Comparison of ENCODE assay signal across 8 cellular contexts in genomic region chr11:57131080-57131790, GRCh38. TPM values are rescaled to one million over a fixed set of nuclear protein-coding genes. Genes with fewer than 3 reads are reported as not detected.
DNase-seq lines count a peak whose midpoint lies in the region; ATAC-seq and TF ChIP-seq lines count a peak whose summit lies in the region.

No MANE protein-coding gene starts in this region.

- H3K36me3 Mint-ChIP-seq in CD8-positive, alpha-beta T cell: no peaks in the 10 kb centered on the region

- H3K27ac ChIP-seq in body of pancreas (no peak overlapping the region), left lung (no peak overlapping the region)
- H3K27ac ChIP-seq in CD8-positive, alpha-beta T cell (ENCODE audit: low read depth, low read length): no peak overlapping the region

- H3K9me3 ChIP-seq in body of pancreas (no peaks in the 10 kb centered on the region), left lung (no peaks in the 10 kb centered on the region)
- no peaks in the 10 kb centered on the region for H3K9me3 ChIP-seq in CD8-positive, alpha-beta T cell (ENCODE audit: low read length)

- H3K4me3 ChIP-seq in body of pancreas (no peak overlapping the region), left lung (no peak overlapping the region)
- H3K4me3 ChIP-seq in CD8-positive, alpha-beta T cell (ENCODE audit: low read depth, low read length): no peak overlapping the region

- intact Hi-C loops in body of pancreas (cut with DNase I) (no loop called here), left lung (cut with DNase I) (no loop called here)
- intact Hi-C loops in CD8-positive, alpha-beta T cell (cut with DNase I, micrococcal nuclease): no loop called here

- no peaks in the 10 kb centered on the region for H3K9me3 Mint-ChIP-seq in CD8-positive, alpha-beta T cell

- CTCF ChIA-PET in CD8-positive, alpha-beta T cell (lab: Charles Lee): no interaction called here

- H3K4me1 ChIP-seq in body of pancreas: no peaks in the 10 kb centered on the region
- peaks cover 0 to 3% of the 10 kb centered on the region in 2 donors for H3K4me1 ChIP-seq in left lung
- no peaks in the 10 kb centered on the region for H3K4me1 ChIP-seq in CD8-positive, alpha-beta T cell (ENCODE audit: insufficient read depth, low read length)

- DNase-seq in AG09319 (ENCODE audit: extremely low read depth, low read depth) (no peak), HuH-7 (ENCODE audit: low spot score) (peak; percentile 83), body of pancreas (peak; percentile 20 to 44 (median 25)), left lung (no peak), DMS114 treated with DMSO at 0.1 percent for 48 hours (lab: John Stamatoyannopoulos, UW; ENCODE audit: unreplicated experiment) (no peak)
- DNase-seq in CD8-positive, alpha-beta T cell: no peak

- H3K4me3 Mint-ChIP-seq in CD8-positive, alpha-beta T cell: no peak overlapping the region

- H3K27ac Mint-ChIP-seq in CD8-positive, alpha-beta T cell: no peak overlapping the region

- TF ChIP-seq POLR2A in body of pancreas (IDR thresholded peaks at IDR 0.05): no peak

- H3K27me3 ChIP-seq in body of pancreas (peaks cover 0 to 6% of the 10 kb centered on the region in 2 donors), left lung (no peaks in the 10 kb centered on the region)
- no peaks in the 10 kb centered on the region for H3K27me3 ChIP-seq in CD8-positive, alpha-beta T cell (ENCODE audit: insufficient read depth, low read length)

- 57 to 59% methylated on average over 8 of the region's 8 CpGs for WGBS in body of pancreas, 2 donors

- POLR2A ChIA-PET in CD8-positive, alpha-beta T cell (lab: Charles Lee): no interaction called here

- H3K4me1 Mint-ChIP-seq in CD8-positive, alpha-beta T cell (ENCODE audit: low read depth): no peaks in the 10 kb centered on the region

- no peak for ATAC-seq in body of pancreas
- peak; percentile 93 for ATAC-seq in left lung
- no peak for ATAC-seq in CD8-positive, alpha-beta T cell
- ATAC-seq in HG03139 (IDR thresholded peaks at IDR 0.05; ENCODE audit: unreplicated experiment): no peak
- ATAC-seq in HG02610 (IDR thresholded peaks at IDR 0.05; ENCODE audit: unreplicated experiment): no peak

- peak; percentile 59 for TF ChIP-seq CTCF in AG09319 (IDR thresholded peaks at IDR 0.05; ENCODE audit: low read depth, low read length)
- peak in 6 of 7 experiments; percentile 28 to 63 (median 53) for TF ChIP-seq CTCF in body of pancreas (IDR thresholded peaks at IDR 0.05)
- TF ChIP-seq CTCF in left lung (IDR thresholded peaks at IDR 0.05): peak; percentile 41 to 51
- no peak for TF ChIP-seq CTCF in CD8-positive, alpha-beta T cell (IDR thresholded peaks at IDR 0.05)

- H3K36me3 ChIP-seq in body of pancreas (replicated peaks in 1 of 2; ENCODE audit: insufficient read depth in 1 of 2, low read depth in 2 of 2) (no peaks in the 10 kb centered on the region), left lung (no peaks in the 10 kb centered on the region)
- H3K36me3 ChIP-seq in CD8-positive, alpha-beta T cell (ENCODE audit: insufficient read depth, low read length): no peaks in the 10 kb centered on the region

- peaks cover 27% of the 10 kb centered on the region for H3K27me3 Mint-ChIP-seq in CD8-positive, alpha-beta T cell (ENCODE audit: low read depth)

RNA-seq across cellular contexts. Expression of gene LRRC55, which starts 50.5 kb away (rescaled TPM):
- total RNA-seq in body of pancreas: not detected
- under 1 TPM; 0.05 to 0.12 TPM for total RNA-seq in left lung
- not detected for total RNA-seq in CD8-positive, alpha-beta T cell

Comparison
In these comparisons a context has a peak if more than half of its experiments do, and no peak if none do; other contexts are left out.
1. DNase-seq: peak in HuH-7 (single experiment) and body of pancreas (4 of 4); none in AG09319 (single experiment), left lung (0 of 2), CD8-positive, alpha-beta T cell (0 of 7) and DMS114 treated with DMSO at 0.1 percent for 48 hours (single experiment).